ENCODE assay signal across 8 cellular contexts in the genomic region with DNA sequence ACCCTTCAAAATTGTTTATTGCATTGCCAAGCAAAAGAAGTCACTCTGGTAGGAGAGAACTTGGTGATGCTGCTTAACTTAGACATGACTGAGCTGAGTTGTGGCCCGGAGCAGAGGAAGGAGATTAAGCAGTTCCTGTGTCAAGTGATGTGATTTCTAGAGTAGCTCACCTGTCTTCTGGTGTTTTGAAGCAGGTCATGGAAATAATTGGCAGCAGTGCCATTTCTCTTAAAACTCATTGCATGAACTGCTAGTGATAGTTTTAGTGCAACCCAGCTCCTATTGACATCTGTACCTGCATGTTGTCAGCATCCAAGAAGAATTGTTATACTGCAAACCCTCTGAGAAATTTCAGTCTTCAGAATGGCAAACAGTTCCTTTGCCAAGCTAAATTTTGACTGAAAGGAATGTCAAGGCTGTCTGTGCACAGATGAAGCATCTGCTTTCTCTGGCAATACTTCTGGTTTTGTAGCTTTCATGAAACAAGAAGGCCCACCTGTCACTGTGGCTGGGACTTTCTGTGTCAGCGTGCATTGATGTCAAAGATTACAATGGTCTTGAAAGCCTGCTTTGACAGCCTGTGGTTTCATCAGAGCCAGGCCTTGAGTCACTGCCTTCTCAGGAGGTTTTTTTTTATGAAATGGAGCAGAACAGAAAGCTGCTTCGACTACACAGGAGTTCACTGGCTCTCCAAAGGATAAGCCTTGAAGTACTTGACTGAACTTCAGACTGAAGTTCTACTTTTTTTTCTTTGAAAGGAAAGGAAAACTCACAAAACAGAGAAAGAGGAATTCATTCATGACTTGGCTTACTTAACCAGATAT.
A peak's percentile ranks its signal among the peaks of the same experiment; 100 is the strongest.
DNase-seq lines count a peak whose midpoint lies in the region; ATAC-seq and TF ChIP-seq lines count a peak whose summit lies in the region.

No MANE protein-coding gene starts in this region.

- peak; percentile 87 for ATAC-seq in GM18517 (IDR thresholded peaks at IDR 0.05; ENCODE audit: unreplicated experiment)
- peak; percentile 83 for ATAC-seq in HG02840 (IDR thresholded peaks at IDR 0.05; ENCODE audit: low FRiP score, unreplicated experiment)
- ATAC-seq in activated naive CD8-positive, alpha-beta T cell treated with anti-CD3 and anti-CD28 coated beads, Interleukin-2, amount 50 U/mL, for 24 hours = peak; percentile 97
- ATAC-seq in omental fat pad (ENCODE audit: low FRiP score) = no peak

- H3K27ac Mint-ChIP-seq in activated naive CD8-positive, alpha-beta T cell treated with anti-CD3 and anti-CD28 coated beads, Interleukin-2, amount 50 U/mL, for 24 hours = no peak overlapping the region

- no peaks in the 10 kb centered on the region for H3K9me3 Mint-ChIP-seq in activated naive CD8-positive, alpha-beta T cell treated with anti-CD3 and anti-CD28 coated beads, Interleukin-2, amount 50 U/mL, for 24 hours

- H3K36me3 Mint-ChIP-seq in activated naive CD8-positive, alpha-beta T cell treated with anti-CD3 and anti-CD28 coated beads, Interleukin-2, amount 50 U/mL, for 24 hours (ENCODE audit: low read depth) = no peaks in the 10 kb centered on the region

- H3K4me3 Mint-ChIP-seq in activated naive CD8-positive, alpha-beta T cell treated with anti-CD3 and anti-CD28 coated beads, Interleukin-2, amount 50 U/mL, for 24 hours = no peak overlapping the region

- peaks cover 32% of the 10 kb centered on the region for H3K27me3 Mint-ChIP-seq in activated naive CD8-positive, alpha-beta T cell treated with anti-CD3 and anti-CD28 coated beads, Interleukin-2, amount 50 U/mL, for 24 hours

- no peak for TF ChIP-seq CTCF in omental fat pad (IDR thresholded peaks at IDR 0.05)

- DNase-seq in SW480 (ENCODE audit: low spot score) (peak; percentile 37), renal cortical epithelial cell (ENCODE audit: low read depth) (peak; percentile 78), NCI-H748 treated with DMSO at 0.1 percent for 48 hours (lab: John Stamatoyannopoulos, UW) (no peak), DMS153 (lab: John Stamatoyannopoulos, UW) (no peak), omental fat pad (ENCODE audit: low spot score) (no peak)
- peak; percentile 49 for DNase-seq in activated naive CD8-positive, alpha-beta T cell treated with anti-CD3 and anti-CD28 coated beads, Interleukin-2, amount 50 U/mL, for 24 hours

- H3K4me1 Mint-ChIP-seq in activated naive CD8-positive, alpha-beta T cell treated with anti-CD3 and anti-CD28 coated beads, Interleukin-2, amount 50 U/mL, for 24 hours = peaks cover 25% of the 10 kb centered on the region

Comparison
In these comparisons a context has a peak if more than half of its experiments do, and no peak if none do; other contexts are left out.
1. DNase-seq: peak in SW480 (single experiment), activated naive CD8-positive, alpha-beta T cell treated with anti-CD3 and anti-CD28 coated beads, Interleukin-2, amount 50 U/mL, for 24 hours (single experiment) and renal cortical epithelial cell (single experiment); none in NCI-H748 treated with DMSO at 0.1 percent for 48 hours (single experiment), DMS153 (single experiment) and omental fat pad (single experiment).